8 cellular contexts compared by ENCODE assay signal in the genomic region with DNA sequence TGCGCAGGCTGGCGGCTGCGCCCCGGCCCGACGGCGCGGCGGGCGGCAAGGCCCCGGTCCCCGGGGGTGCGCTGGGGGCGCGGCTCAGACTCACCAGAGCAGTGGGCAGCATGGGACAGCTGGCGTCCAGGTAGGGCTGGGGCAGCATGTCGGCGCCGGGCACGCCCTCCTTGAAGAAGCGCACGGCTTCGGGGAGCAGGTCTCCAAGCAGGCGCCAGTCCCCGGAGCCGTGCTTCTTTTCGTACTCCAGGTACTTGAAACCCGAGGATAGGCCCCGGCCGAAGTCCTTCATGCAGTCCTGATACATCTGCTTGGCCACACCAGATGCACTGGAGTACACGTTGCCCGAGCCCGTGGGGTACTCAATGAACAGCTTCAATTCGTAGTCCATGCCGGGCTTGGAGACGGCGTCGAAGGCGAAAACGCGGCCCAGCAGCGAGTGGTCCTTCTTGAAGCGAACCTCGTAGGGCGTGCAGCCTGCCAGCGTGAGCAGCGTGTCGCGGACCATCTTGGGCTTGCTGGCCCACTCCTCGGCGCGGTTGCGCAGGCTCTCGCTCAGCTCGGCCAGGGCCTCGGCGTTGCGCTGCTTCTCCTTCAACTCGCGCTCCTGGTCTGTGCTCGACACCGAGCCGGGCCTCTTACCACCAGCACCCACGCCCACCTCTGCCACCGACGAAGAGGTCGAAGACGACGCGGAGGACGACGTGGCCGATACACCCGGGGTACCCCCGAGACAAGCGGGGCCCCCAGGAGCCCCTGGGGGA. TPM values are rescaled to one million over a fixed set of nuclear protein-coding genes. Genes with fewer than 3 reads are reported as not detected.
A peak's percentile ranks its signal among the peaks of the same experiment; 100 is the strongest.
DNase-seq lines count a peak whose midpoint lies in the region; ATAC-seq, FAIRE-seq and TF ChIP-seq lines count a peak whose summit lies in the region.

No MANE protein-coding gene starts in this region.

- no peak for ATAC-seq in HG03354 (IDR thresholded peaks at IDR 0.05; ENCODE audit: poor library complexity, severe bottlenecking, unreplicated experiment)

- FAIRE-seq in small intestine (lab: Jason Lieb, UNC) = no peak

- H3K9me3 ChIP-seq in HEK293 (ENCODE audit: control insufficient read depth, insufficient read depth, low read depth, low read length) (no peaks in the 10 kb centered on the region), adipocyte (ENCODE audit: control insufficient read depth, low read length) (no peaks in the 10 kb centered on the region), small intestine (ENCODE audit: control insufficient read depth, low read depth) (no peaks in the 10 kb centered on the region)

- DNase-seq in Ammon's horn (ENCODE audit: low spot score) (peak; percentile 44), adipocyte (ENCODE audit: low read depth) (peak; percentile 61), small intestine (peak; percentile 59), islet precursor cell (no peak), foreskin melanocyte (no peak)

- CTCF ChIA-PET in HEK293 (lab: Yijun Ruan, JAX) = interaction anchor here (1.0 to 1.4 kb wide), 2 partner anchors 87 to 150 kb away, joined by 3 to 5 read pairs; no protein-coding TSS in a partner anchor

- H3K9ac ChIP-seq in adipocyte (ENCODE audit: low read length) = peak overlapping the region; percentile 96

- TF ChIP-seq CTCF in HEK293 (tag by site-specific recombination; IDR thresholded peaks at IDR 0.05) = no peak

- no peaks in the 10 kb centered on the region for H3K27me3 ChIP-seq in adipocyte (replicated peaks; ENCODE audit: control insufficient read depth, insufficient read depth, low read length)
- H3K27me3 ChIP-seq in small intestine (ENCODE audit: control insufficient read depth in 2 of 2, insufficient read depth in 2 of 2, low read length in 2 of 2) = no peaks in the 10 kb centered on the region

- H3K27ac ChIP-seq in HEK293 (ENCODE audit: extremely low read depth, low read depth, low read length) (peak overlapping the region; percentile 100), small intestine (ENCODE audit: low read depth in 1 of 2, low read length in 1 of 2) (peak overlapping the region; percentile 97 to 99)

- H3K4me1 ChIP-seq in HEK293 (ENCODE audit: control insufficient read depth, insufficient read depth, low read length) (peaks cover 22% of the 10 kb centered on the region), adipocyte (ENCODE audit: control insufficient read depth, insufficient read depth, low read length) (peaks cover 43% of the 10 kb centered on the region), small intestine (ENCODE audit: control insufficient read depth in 2 of 2, insufficient read depth in 1 of 2, low read depth in 1 of 2, low read length in 1 of 2) (peaks cover 0 to 13% of the 10 kb centered on the region in 2 donors)

- POLR2A ChIA-PET in HEK293 (lab: Yijun Ruan, JAX) = interaction anchor here (0.5 to 4.5 kb wide), 4 partner anchors 15 to 73 kb away, joined by 3 to 42 read pairs (median 9); no protein-coding TSS in a partner anchor

- peaks cover 7 to 24% of the 10 kb centered on the region in 2 experiments for H3K36me3 ChIP-seq in HEK293 (ENCODE audit: control insufficient read depth in 2 of 2, insufficient read depth in 1 of 2, low read length in 2 of 2)
- H3K36me3 ChIP-seq in adipocyte (ENCODE audit: control insufficient read depth, insufficient read depth, low read length, severe bottlenecking) = peaks cover 4% of the 10 kb centered on the region
- H3K36me3 ChIP-seq in small intestine (ENCODE audit: control insufficient read depth in 2 of 2, insufficient read depth in 2 of 2, low read length in 2 of 2) = peaks cover 0 to 2% of the 10 kb centered on the region in 2 donors

- peak overlapping the region; percentile 85 for H3K4me3 ChIP-seq in HEK293 (ENCODE audit: low read depth, low read length)
- peak overlapping the region; percentile 89 for H3K4me3 ChIP-seq in adipocyte (ENCODE audit: low read length)
- peak overlapping the region; percentile 94 for H3K4me3 ChIP-seq in iPS-11a (ENCODE audit: low read depth, low read length)
- H3K4me3 ChIP-seq in small intestine (ENCODE audit: low read depth in 1 of 2, low read length in 2 of 2) = peak overlapping the region; percentile 83 to 86

- WGBS in small intestine, 3 donors = 14 to 27% (median 23%) methylated on average over 62 to 76 of the region's 76 CpGs

TF ChIP-seq in HEK293, 187 proteins besides CTCF, POLR2A, EP300 and RAD21:
- TF ChIP-seq KLF16 (tag by site-specific recombination; IDR thresholded peaks at IDR 0.05) (no peak), IKZF3 (tag by site-specific recombination; IDR thresholded peaks at IDR 0.05) (no peak), FEZF1 (tag by site-specific recombination; IDR thresholded peaks at IDR 0.05) (no peak), SCRT2 (tag by site-specific recombination; IDR thresholded peaks at IDR 0.05) (no peak), ZNF341 (tag by site-specific recombination; IDR thresholded peaks at IDR 0.05; ENCODE audit: low read depth) (no peak), ZNF391 (tag by site-specific recombination; IDR thresholded peaks at IDR 0.05; ENCODE audit: borderline replicate concordance, low read depth) (no peak), ZBTB20 (tag by site-specific recombination; IDR thresholded peaks at IDR 0.05) (no peak), ZBTB48 (tag by site-specific recombination; IDR thresholded peaks at IDR 0.05) (no peak), KLF1 (tag by site-specific recombination; IDR thresholded peaks at IDR 0.05) (no peak), ZNF585B (tag by site-specific recombination; IDR thresholded peaks at IDR 0.05) (no peak), REPIN1 (tag by site-specific recombination; IDR thresholded peaks at IDR 0.05; ENCODE audit: low read depth) (no peak), ZNF558 (tag by site-specific recombination; IDR thresholded peaks at IDR 0.05) (no peak), ZNF768 (tag by site-specific recombination; IDR thresholded peaks at IDR 0.05) (no peak), SALL2 (tag by site-specific recombination; IDR thresholded peaks at IDR 0.05; ENCODE audit: borderline replicate concordance) (no peak)
- TF ChIP-seq, protein P1, sequence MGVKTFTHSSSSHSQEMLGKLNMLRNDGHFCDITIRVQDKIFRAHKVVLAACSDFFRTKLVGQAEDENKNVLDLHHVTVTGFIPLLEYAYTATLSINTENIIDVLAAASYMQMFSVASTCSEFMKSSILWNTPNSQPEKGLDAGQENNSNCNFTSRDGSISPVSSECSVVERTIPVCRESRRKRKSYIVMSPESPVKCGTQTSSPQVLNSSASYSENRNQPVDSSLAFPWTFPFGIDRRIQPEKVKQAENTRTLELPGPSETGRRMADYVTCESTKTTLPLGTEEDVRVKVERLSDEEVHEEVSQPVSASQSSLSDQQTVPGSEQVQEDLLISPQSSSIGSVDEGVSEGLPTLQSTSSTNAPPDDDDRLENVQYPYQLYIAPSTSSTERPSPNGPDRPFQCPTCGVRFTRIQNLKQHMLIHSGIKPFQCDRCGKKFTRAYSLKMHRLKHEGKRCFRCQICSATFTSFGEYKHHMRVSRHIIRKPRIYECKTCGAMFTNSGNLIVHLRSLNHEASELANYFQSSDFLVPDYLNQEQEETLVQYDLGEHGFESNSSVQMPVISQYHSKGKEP (tag by site-specific recombination; IDR thresholded peaks at IDR 0.05) = no peak
- TF ChIP-seq, protein P2, sequence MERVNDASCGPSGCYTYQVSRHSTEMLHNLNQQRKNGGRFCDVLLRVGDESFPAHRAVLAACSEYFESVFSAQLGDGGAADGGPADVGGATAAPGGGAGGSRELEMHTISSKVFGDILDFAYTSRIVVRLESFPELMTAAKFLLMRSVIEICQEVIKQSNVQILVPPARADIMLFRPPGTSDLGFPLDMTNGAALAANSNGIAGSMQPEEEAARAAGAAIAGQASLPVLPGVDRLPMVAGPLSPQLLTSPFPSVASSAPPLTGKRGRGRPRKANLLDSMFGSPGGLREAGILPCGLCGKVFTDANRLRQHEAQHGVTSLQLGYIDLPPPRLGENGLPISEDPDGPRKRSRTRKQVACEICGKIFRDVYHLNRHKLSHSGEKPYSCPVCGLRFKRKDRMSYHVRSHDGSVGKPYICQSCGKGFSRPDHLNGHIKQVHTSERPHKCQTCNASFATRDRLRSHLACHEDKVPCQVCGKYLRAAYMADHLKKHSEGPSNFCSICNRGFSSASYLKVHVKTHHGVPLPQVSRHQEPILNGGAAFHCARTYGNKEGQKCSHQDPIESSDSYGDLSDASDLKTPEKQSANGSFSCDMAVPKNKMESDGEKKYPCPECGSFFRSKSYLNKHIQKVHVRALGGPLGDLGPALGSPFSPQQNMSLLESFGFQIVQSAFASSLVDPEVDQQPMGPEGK (tag by site-specific recombination; IDR thresholded peaks at IDR 0.05) = no peak
- TF ChIP-seq, protein P3, sequence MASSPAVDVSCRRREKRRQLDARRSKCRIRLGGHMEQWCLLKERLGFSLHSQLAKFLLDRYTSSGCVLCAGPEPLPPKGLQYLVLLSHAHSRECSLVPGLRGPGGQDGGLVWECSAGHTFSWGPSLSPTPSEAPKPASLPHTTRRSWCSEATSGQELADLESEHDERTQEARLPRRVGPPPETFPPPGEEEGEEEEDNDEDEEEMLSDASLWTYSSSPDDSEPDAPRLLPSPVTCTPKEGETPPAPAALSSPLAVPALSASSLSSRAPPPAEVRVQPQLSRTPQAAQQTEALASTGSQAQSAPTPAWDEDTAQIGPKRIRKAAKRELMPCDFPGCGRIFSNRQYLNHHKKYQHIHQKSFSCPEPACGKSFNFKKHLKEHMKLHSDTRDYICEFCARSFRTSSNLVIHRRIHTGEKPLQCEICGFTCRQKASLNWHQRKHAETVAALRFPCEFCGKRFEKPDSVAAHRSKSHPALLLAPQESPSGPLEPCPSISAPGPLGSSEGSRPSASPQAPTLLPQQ (tag by site-specific recombination; IDR thresholded peaks at IDR 0.05) = no peak

RNA-seq across cellular contexts. Expression of a gene that starts 2.2 kb away (rescaled TPM):
- polyA plus RNA-seq in small intestine = 10 to 100 TPM in 1 of 3 donors, 1 to 10 TPM in 2; 2.0 to 14.3 (median 3.2) TPM

Comparison
In these comparisons a context has a peak if more than half of its experiments do, and no peak if none do; other contexts are left out.
1. DNase-seq: peak in Ammon's horn (single experiment), adipocyte (single experiment) and small intestine (single experiment); none in islet precursor cell (single experiment) and foreskin melanocyte (single experiment).
2. Peak in every context shown above with its lines, with median percentiles within 50 percentile points of each other: H3K4me3 ChIP-seq.